Comparison of ENCODE assay signal across 2 cellular contexts in the genomic region with DNA sequence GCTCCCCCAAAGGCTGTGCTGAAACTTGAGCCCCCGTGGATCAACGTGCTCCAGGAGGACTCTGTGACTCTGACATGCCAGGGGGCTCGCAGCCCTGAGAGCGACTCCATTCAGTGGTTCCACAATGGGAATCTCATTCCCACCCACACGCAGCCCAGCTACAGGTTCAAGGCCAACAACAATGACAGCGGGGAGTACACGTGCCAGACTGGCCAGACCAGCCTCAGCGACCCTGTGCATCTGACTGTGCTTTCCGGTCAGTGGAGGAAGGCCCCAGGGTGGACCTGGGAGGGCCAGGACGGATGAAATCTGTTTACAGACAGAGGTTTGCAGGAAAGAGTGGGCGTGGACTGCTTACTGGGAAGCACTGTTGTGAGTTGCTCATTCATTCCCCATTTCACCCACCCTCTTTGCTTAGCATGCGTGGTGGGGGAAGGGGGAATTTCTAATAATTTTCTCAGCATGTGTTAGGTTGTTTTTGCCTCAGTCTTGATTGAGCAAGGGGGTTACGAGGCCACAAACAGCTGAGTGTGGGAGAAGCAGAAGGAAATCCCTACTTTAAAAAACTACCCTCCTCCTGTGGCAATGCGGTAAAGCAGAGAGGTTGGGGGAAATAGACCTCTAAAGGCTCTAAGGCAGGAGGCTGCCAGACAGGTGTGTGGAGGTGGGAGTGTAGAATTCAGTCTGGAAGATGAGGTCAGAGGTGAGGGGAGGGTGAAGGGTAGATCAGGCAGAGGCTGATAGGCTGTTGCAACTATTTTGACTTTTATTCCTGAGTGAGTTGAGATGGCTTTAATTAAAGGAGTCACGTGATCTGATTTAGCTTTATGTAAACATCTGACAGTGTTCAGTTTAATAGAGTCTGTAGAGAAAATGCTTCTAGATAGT.
TF ChIP-seq lines count a peak whose summit lies in the region.

No MANE protein-coding gene starts in this region.

TF ChIP-seq in H1, 55 proteins besides CTCF, POLR2A, EP300 and RAD21:
- TF ChIP-seq SRF (IDR thresholded peaks at IDR 0.05; ENCODE audit: low read depth, low read length) (no peak), MAX (IDR thresholded peaks at IDR 0.05) (no peak), SIRT6 (IDR thresholded peaks at IDR 0.05; ENCODE audit: low read length) (no peak), POU5F1 (IDR thresholded peaks at IDR 0.05; ENCODE audit: low read depth, low read length) (no peak)
TF ChIP-seq in H1: peak in this region for 0.

TF ChIP-seq in HEK293T, 16 proteins besides CTCF, POLR2A, EP300 and RAD21:
- TF ChIP-seq FOXK2 (IDR thresholded peaks at IDR 0.05) (no peak), HDGF (IDR thresholded peaks at IDR 0.05; ENCODE audit: borderline replicate concordance) (no peak), CTBP1 (IDR thresholded peaks at IDR 0.05; ENCODE audit: borderline replicate concordance) (no peak), ARNT (IDR thresholded peaks at IDR 0.05) (no peak), SUZ12 (IDR thresholded peaks at IDR 0.05) (no peak), NFRKB (IDR thresholded peaks at IDR 0.05) (no peak), FOXA1 (IDR thresholded peaks at IDR 0.05) (no peak), L3MBTL2 (conservative IDR thresholded peaks at IDR 0.05) (no peak), ZNF384 (IDR thresholded peaks at IDR 0.05) (no peak), ELF4 (IDR thresholded peaks at IDR 0.05) (no peak), FOXM1 (IDR thresholded peaks at IDR 0.05; ENCODE audit: borderline replicate concordance) (no peak), BHLHE40 (IDR thresholded peaks at IDR 0.05; ENCODE audit: borderline replicate concordance) (no peak), TARDBP (IDR thresholded peaks at IDR 0.05) (no peak), SP1 (IDR thresholded peaks at IDR 0.05) (no peak)
- TF ChIP-seq, protein P1, sequence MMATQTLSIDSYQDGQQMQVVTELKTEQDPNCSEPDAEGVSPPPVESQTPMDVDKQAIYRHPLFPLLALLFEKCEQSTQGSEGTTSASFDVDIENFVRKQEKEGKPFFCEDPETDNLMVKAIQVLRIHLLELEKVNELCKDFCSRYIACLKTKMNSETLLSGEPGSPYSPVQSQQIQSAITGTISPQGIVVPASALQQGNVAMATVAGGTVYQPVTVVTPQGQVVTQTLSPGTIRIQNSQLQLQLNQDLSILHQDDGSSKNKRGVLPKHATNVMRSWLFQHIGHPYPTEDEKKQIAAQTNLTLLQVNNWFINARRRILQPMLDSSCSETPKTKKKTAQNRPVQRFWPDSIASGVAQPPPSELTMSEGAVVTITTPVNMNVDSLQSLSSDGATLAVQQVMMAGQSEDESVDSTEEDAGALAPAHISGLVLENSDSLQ (IDR thresholded peaks at IDR 0.05): no peak
